ENCODE assay signal across 14 cellular contexts in genomic region chr3:168801792-168802191, GRCh38.
DNase-seq lines count a peak whose midpoint lies in the region; ATAC-seq and TF ChIP-seq lines count a peak whose summit lies in the region.
"Had no signal": no experiment of that assay in that cellular context is flagged by ENCODE, and none has a peak within 500 bp of the region (broad histone marks: within the 10 kb centered on the region; RNA-seq: fewer than 3 reads in every experiment).

No MANE protein-coding gene starts in this region.

- no peaks in the 10 kb centered on the region for H3K36me3 ChIP-seq in adipocyte (ENCODE audit: control insufficient read depth, insufficient read depth, low read length, severe bottlenecking)
- H3K36me3 ChIP-seq in smooth muscle cell (ENCODE audit: low read depth): no peaks in the 10 kb centered on the region
- H3K36me3 ChIP-seq: gastrocnemius medialis, sigmoid colon had no signal

- H3K27ac Mint-ChIP-seq in activated CD4-positive, alpha-beta memory T cell treated with anti-CD3 and anti-CD28 coated beads for 36 hours: no peak overlapping the region

- no peaks in the 10 kb centered on the region for H3K27me3 ChIP-seq in adipocyte (replicated peaks; ENCODE audit: control insufficient read depth, insufficient read depth, low read length)
- H3K27me3 ChIP-seq in smooth muscle cell (ENCODE audit: low read depth): no peaks in the 10 kb centered on the region
- H3K27me3 ChIP-seq: gastrocnemius medialis, sigmoid colon had no signal

- CTCF ChIA-PET in activated CD4-positive, alpha-beta memory T cell treated with anti-CD3 and anti-CD28 coated beads for 36 hours (lab: Charles Lee): no interaction called here

- no peak overlapping the region for H3K4me3 ChIP-seq in adipocyte (ENCODE audit: low read length)
- no peak overlapping the region for H3K4me3 ChIP-seq in fibroblast of villous mesenchyme (ENCODE audit: low read depth, low read length)
- H3K4me3 ChIP-seq in smooth muscle cell: no peak overlapping the region
- H3K4me3 ChIP-seq: gastrocnemius medialis, GM12878, sigmoid colon had no signal

- no peaks in the 10 kb centered on the region for H3K27me3 Mint-ChIP-seq in activated CD4-positive, alpha-beta memory T cell treated with anti-CD3 and anti-CD28 coated beads for 36 hours

- TF ChIP-seq CTCF in fibroblast of villous mesenchyme (IDR thresholded peaks at IDR 0.05; ENCODE audit: insufficient read depth, low read depth, low read length) (no peak), smooth muscle cell (IDR thresholded peaks at IDR 0.05; ENCODE audit: borderline replicate concordance, insufficient read depth, poor library complexity, severe bottlenecking) (no peak)

- H3F3A ChIP-seq in smooth muscle cell (ENCODE audit: low read depth): no peaks in the 10 kb centered on the region

- no peaks in the 10 kb centered on the region for H3K79me2 ChIP-seq in smooth muscle cell (ENCODE audit: low read depth)

- no peaks in the 10 kb centered on the region for H3K36me3 Mint-ChIP-seq in activated CD4-positive, alpha-beta memory T cell treated with anti-CD3 and anti-CD28 coated beads for 36 hours

- no peaks in the 10 kb centered on the region for H3K9me3 Mint-ChIP-seq in activated CD4-positive, alpha-beta memory T cell treated with anti-CD3 and anti-CD28 coated beads for 36 hours

- H3K9ac ChIP-seq in adipocyte (ENCODE audit: low read length): no peak overlapping the region
- H3K9ac ChIP-seq in smooth muscle cell (ENCODE audit: low read depth): no peak overlapping the region

- no peak overlapping the region for H3K4me3 Mint-ChIP-seq in activated CD4-positive, alpha-beta memory T cell treated with anti-CD3 and anti-CD28 coated beads for 36 hours

- H4K20me1 ChIP-seq in smooth muscle cell (ENCODE audit: low read depth): no peaks in the 10 kb centered on the region

- no peaks in the 10 kb centered on the region for H3K4me1 Mint-ChIP-seq in activated CD4-positive, alpha-beta memory T cell treated with anti-CD3 and anti-CD28 coated beads for 36 hours (ENCODE audit: low read depth)

- peak; percentile 19 for DNase-seq in GM04504 (ENCODE audit: low read depth)
- peak; percentile 75 for DNase-seq in adipocyte (ENCODE audit: low read depth)
- DNase-seq in fibroblast of villous mesenchyme (ENCODE audit: low read depth): peak; percentile 30
- DNase-seq in smooth muscle cell (lab: John Stamatoyannopoulos, UW; ENCODE audit: unreplicated experiment): no peak
- no peak for DNase-seq in activated CD4-positive, alpha-beta memory T cell treated with anti-CD3 and anti-CD28 coated beads for 36 hours
- no peak for DNase-seq in SIG-M5 treated with dmso at 0.1 percent for 504 hours (lab: John Stamatoyannopoulos, UW; ENCODE audit: unreplicated experiment)
- DNase-seq: activated CD4-positive, alpha-beta T cell treated with anti-CD3 and anti-CD28 coated beads, Interleukin-2, amount 50 U/mL, for 4 hours; activated effector memory CD4-positive, alpha-beta T cell treated with Interleukin-2 at 50 U/mL for 16 hours; central memory CD4-positive, alpha-beta T cell; gastrocnemius medialis; NCI-H1092; sigmoid colon had no signal

- POLR2A ChIA-PET in activated CD4-positive, alpha-beta memory T cell treated with anti-CD3 and anti-CD28 coated beads for 36 hours (lab: Charles Lee): no interaction called here

- WGBS in smooth muscle cell (ENCODE audit: low lambda C conversion rate): 43% methylated on average over 1 of the region's 1 CpG

- no peak overlapping the region for H2AFZ ChIP-seq in smooth muscle cell (ENCODE audit: low read depth)

- H3K27ac ChIP-seq in smooth muscle cell (ENCODE audit: low read depth): peak overlapping the region; percentile 42
- H3K27ac ChIP-seq: gastrocnemius medialis, sigmoid colon had no signal

- intact Hi-C loops in activated CD4-positive, alpha-beta memory T cell treated with anti-CD3 and anti-CD28 coated beads for 36 hours (cut with micrococcal nuclease): no loop called here

- no peak for ATAC-seq in HG02840 (IDR thresholded peaks at IDR 0.05; ENCODE audit: low FRiP score, unreplicated experiment)
- ATAC-seq: gastrocnemius medialis, GM12878 had no signal

- H3K4me2 ChIP-seq in smooth muscle cell: peak overlapping the region; percentile 61

- H3K9me3 ChIP-seq in adipocyte (ENCODE audit: control insufficient read depth, low read length) (no peaks in the 10 kb centered on the region), smooth muscle cell (replicated peaks; ENCODE audit: low read depth) (no peaks in the 10 kb centered on the region)
- H3K9me3 ChIP-seq: gastrocnemius medialis, sigmoid colon had no signal

- H3K4me1 ChIP-seq in adipocyte (ENCODE audit: control insufficient read depth, insufficient read depth, low read length) (no peaks in the 10 kb centered on the region), smooth muscle cell (ENCODE audit: low read depth) (peaks cover 2% of the 10 kb centered on the region)
- H3K4me1 ChIP-seq: gastrocnemius medialis had no signal

Comparison
In these comparisons a context has a peak if more than half of its experiments do, and no peak if none do; other contexts are left out.
1. DNase-seq: peak in GM04504 (single experiment), adipocyte (single experiment) and fibroblast of villous mesenchyme (single experiment); none in smooth muscle cell (single experiment), activated CD4-positive, alpha-beta memory T cell treated with anti-CD3 and anti-CD28 coated beads for 36 hours (single experiment) and SIG-M5 treated with dmso at 0.1 percent for 504 hours (single experiment).